Comparison of ENCODE assay signal across 8 cellular contexts in the genomic region with DNA sequence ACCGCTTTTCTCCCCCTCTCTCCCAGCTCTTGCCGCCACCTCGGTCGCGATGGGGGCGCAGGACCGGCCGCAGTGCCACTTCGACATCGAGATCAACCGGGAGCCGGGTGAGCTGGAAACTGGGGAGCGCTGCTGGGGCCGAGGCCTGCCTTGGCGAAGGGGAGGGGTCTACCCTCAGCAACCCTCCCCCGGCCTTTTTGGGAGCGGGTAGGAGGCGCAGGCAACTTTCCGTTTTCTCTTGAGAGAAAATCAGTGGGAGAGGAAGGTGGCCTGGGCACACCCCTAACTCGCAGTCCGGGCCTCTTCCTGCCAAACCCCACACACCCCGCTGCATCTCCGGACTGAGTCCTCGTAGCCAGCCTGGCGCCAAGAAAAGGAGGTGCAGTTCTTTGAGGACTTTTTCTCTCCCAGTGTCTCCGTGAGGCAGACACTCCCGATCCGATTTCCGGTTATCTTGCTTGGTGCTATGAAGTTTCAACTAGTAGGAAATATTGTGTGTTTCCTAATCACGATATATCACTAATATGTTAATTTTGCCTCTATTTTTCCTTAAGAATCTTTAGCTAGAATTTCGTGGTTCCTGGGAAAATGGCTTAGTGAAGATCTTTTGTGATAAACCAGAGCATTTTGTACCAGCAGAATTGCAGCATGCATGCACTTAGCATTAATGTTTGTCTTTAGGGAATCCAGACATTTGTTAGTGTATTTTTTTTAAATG. TPM values are rescaled to one million over a fixed set of nuclear protein-coding genes. Genes with fewer than 3 reads are reported as not detected.
A peak's percentile ranks its signal among the peaks of the same experiment; 100 is the strongest.
DNase-seq lines count a peak whose midpoint lies in the region; ATAC-seq, FAIRE-seq and TF ChIP-seq lines count a peak whose summit lies in the region.

No MANE protein-coding gene starts in this region.

- H2BK15ac ChIP-seq in H1 (ENCODE audit: low read length) (no peak overlapping the region), mesendoderm (replicated peaks; ENCODE audit: low read depth) (no peak overlapping the region)

- DNase-seq in NCI-H2196 (lab: John Stamatoyannopoulos, UW; ENCODE audit: unreplicated experiment) (peak; percentile 27), NCI-H2196 treated with DMSO at 0.1 percent for 48 hours (lab: John Stamatoyannopoulos, UW; ENCODE audit: unreplicated experiment) (no peak), H4 (ENCODE audit: low spot score) (peak; percentile 41), activated B cell treated with CpG ODN at 0.5 μM for 24 hours (no peak), H1 (ENCODE audit: low read depth in 1 of 2, low spot score in 2 of 2) (peak; percentile 39 to 83), mesendoderm (peak; percentile 86)
- DNase-seq in stimulated activated effector memory CD8-positive, alpha-beta T cell treated with anti-CD3 and anti-CD28 coated beads, Interleukin-12 subunit alpha, Interleukin-12 subunit beta, amount 100 ng/mL, for 72 hours (ENCODE audit: low spot score in 2 of 2): peak in 1 of 2 donors; percentile 86

- H3K23ac ChIP-seq in H1 (ENCODE audit: insufficient read length) (no peak overlapping the region), mesendoderm (ENCODE audit: low read length) (no peak overlapping the region)

- H4K8ac ChIP-seq in H1 (ENCODE audit: extremely low read depth, insufficient read depth, low read length) (peak overlapping the region; percentile 98), mesendoderm (ENCODE audit: low read depth, low read length) (no peak overlapping the region)

- POLR2A ChIA-PET in activated B cell treated with CpG ODN at 0.5 μM for 24 hours (lab: Charles Lee) (interaction anchor here (0.6 to 3.7 kb wide), 12 partner anchors 11 to 1402 kb away, joined by 3 to 85 read pairs (median 4); a partner anchor contains a TSS), H1 (lab: Charles Lee; ENCODE audit: partially characterized antibody) (interaction anchor here (0.6 to 7.1 kb wide), 12 partner anchors 10 to 128 kb away, joined by 3 to 73 read pairs (median 7); a partner anchor contains a TSS)

- H3K18ac ChIP-seq in H1 (ENCODE audit: extremely low read depth, low read length) (peak overlapping the region; percentile 44; the same call in 1 of the 2 replicates), mesendoderm (ENCODE audit: low read length) (peak overlapping the region; percentile 92)

- peaks cover 41% of the 10 kb centered on the region for H3K4me1 Mint-ChIP-seq in activated B cell treated with CpG ODN at 0.5 μM for 24 hours
- H3K4me1 Mint-ChIP-seq in stimulated activated effector memory CD8-positive, alpha-beta T cell treated with anti-CD3 and anti-CD28 coated beads, Interleukin-12 subunit alpha, Interleukin-12 subunit beta, amount 100 ng/mL, for 72 hours: peaks cover 39% of the 10 kb centered on the region

- H3K27me3 Mint-ChIP-seq in activated B cell treated with CpG ODN at 0.5 μM for 24 hours: no peaks in the 10 kb centered on the region

- ATAC-seq in activated B cell treated with CpG ODN at 0.5 μM for 24 hours (ENCODE audit: low read depth): peak; percentile 1
- peak; percentile 64 for ATAC-seq in stimulated activated effector memory CD8-positive, alpha-beta T cell treated with anti-CD3 and anti-CD28 coated beads, Interleukin-12 subunit alpha, Interleukin-12 subunit beta, amount 100 ng/mL, for 72 hours

- TF ChIP-seq EP300 in H1 (IDR thresholded peaks at IDR 0.05; ENCODE audit: borderline replicate concordance in 1 of 2, low read depth in 2 of 2, low read length in 2 of 2): no peak

- H2BK120ac ChIP-seq in H1 (replicated peaks; ENCODE audit: low read depth, low read length) (no peak overlapping the region), mesendoderm (ENCODE audit: low read depth, low read length) (no peak overlapping the region)

- H3K9me3 Mint-ChIP-seq in activated B cell treated with CpG ODN at 0.5 μM for 24 hours: no peaks in the 10 kb centered on the region
- H3K9me3 Mint-ChIP-seq in stimulated activated effector memory CD8-positive, alpha-beta T cell treated with anti-CD3 and anti-CD28 coated beads, Interleukin-12 subunit alpha, Interleukin-12 subunit beta, amount 100 ng/mL, for 72 hours: no peaks in the 10 kb centered on the region

- intact Hi-C loops in activated B cell treated with CpG ODN at 0.5 μM for 24 hours (cut with micrococcal nuclease): loop anchor here (1.0 to 10.0 kb wide), 9 partner anchors 8 to 1734 kb away; a partner anchor contains a TSS

- H3K4me3 ChIP-seq in Loucy (ENCODE audit: low read length, poor library complexity, severe bottlenecking) (peak overlapping the region; percentile 82), H1 (ENCODE audit: extremely low read depth in 1 of 4, insufficient read depth in 2 of 4, low read depth in 3 of 4, low read length in 4 of 4) (peak overlapping the region; percentile 77 to 91 (median 88)), mesendoderm (ENCODE audit: low read length) (peak overlapping the region; percentile 87)

- 2% methylated on average over 30 of the region's 31 CpGs; no CpG with 5 or more reads in 1 of the 2 experiments for WGBS in H1 (ENCODE audit: extremely low coverage in 1 of 2, insufficient coverage in 1 of 2, insufficient read length in 1 of 2, insufficient replicate concordance in 2 of 2, low coverage in 1 of 2, low lambda C conversion rate in 2 of 2, missing lambda C conversion rate in 1 of 2), 2 experiments
- WGBS in mesendoderm (ENCODE audit: extremely low coverage, insufficient coverage, low lambda C conversion rate): no CpG with 5 or more reads among the region's 31 CpGs

- H3K4me1 ChIP-seq in Loucy (ENCODE audit: insufficient read depth, low read length, poor library complexity, severe bottlenecking) (peaks cover 30% of the 10 kb centered on the region), H1 (replicated peaks in 1 of 4; ENCODE audit: control insufficient read depth in 3 of 4, insufficient read depth in 4 of 4, low read length in 3 of 4) (peaks cover 0 to 6% (median 3%) of the 10 kb centered on the region in 4 experiments; a peak in 5 of 7 replicates), mesendoderm (ENCODE audit: control insufficient read depth, low read depth, low read length) (peaks cover 3% of the 10 kb centered on the region)

- no peak overlapping the region for H3K4ac ChIP-seq in H1 (replicated peaks; ENCODE audit: insufficient read length, low read depth, low read length)
- peak overlapping the region; percentile 98 for H3K4ac ChIP-seq in mesendoderm (ENCODE audit: low read depth, low read length)

- H3K79me1 ChIP-seq in H1 (ENCODE audit: low read depth, low read length) (no peaks in the 10 kb centered on the region), mesendoderm (ENCODE audit: low read length) (peaks cover 2% of the 10 kb centered on the region)

- peak overlapping the region; percentile 92 for H2BK5ac ChIP-seq in H1 (ENCODE audit: low read depth, low read length)
- peak overlapping the region; percentile 43 for H2BK5ac ChIP-seq in mesendoderm (ENCODE audit: low read length)

- H3K9ac ChIP-seq in Loucy (ENCODE audit: low read depth, low read length, poor library complexity, severe bottlenecking) (peak overlapping the region; percentile 85), H1 (replicated peaks in 1 of 4; ENCODE audit: extremely low read depth in 1 of 4, low read depth in 3 of 4, low read length in 3 of 4) (peak overlapping the region; percentile 90 to 95 (median 92)), mesendoderm (ENCODE audit: low read length) (peak overlapping the region; percentile 96)

- TF ChIP-seq CTCF in Loucy (conservative IDR thresholded peaks at IDR 0.05; ENCODE audit: low read length) (no peak), activated B cell treated with CpG ODN at 0.5 μM for 24 hours (IDR thresholded peaks at IDR 0.05) (no peak), H1 (IDR thresholded peaks at IDR 0.05; ENCODE audit: control extremely low read depth in 1 of 3, insufficient read depth in 1 of 3, low read depth in 1 of 3, low read length in 3 of 3) (peak in 1 of 3 experiments; percentile 7; a peak in 1 of 4 replicates)

- peak overlapping the region; percentile 79 for H3K56ac ChIP-seq in H1 (replicated peaks; ENCODE audit: insufficient read length, low read depth, low read length)
- H3K56ac ChIP-seq in mesendoderm (ENCODE audit: low read length): peak overlapping the region; percentile 99

- H3K23me2 ChIP-seq in H1 (ENCODE audit: low read depth, low read length): peaks cover 5% of the 10 kb centered on the region

- H3K9me3 ChIP-seq in Loucy (ENCODE audit: insufficient read depth, low read depth, low read length): no peaks in the 10 kb centered on the region
- no peaks in the 10 kb centered on the region for H3K9me3 ChIP-seq in H1 (ENCODE audit: insufficient read depth in 2 of 2, low read depth in 1 of 2, low read length in 1 of 2)

- no peak overlapping the region for H2BK20ac ChIP-seq in H1 (ENCODE audit: low read length)

- H2AFZ ChIP-seq in Loucy (ENCODE audit: low read length) (peak overlapping the region; percentile 86), H1 (ENCODE audit: low read length) (no peak overlapping the region)

- H3K36me3 Mint-ChIP-seq in activated B cell treated with CpG ODN at 0.5 μM for 24 hours (ENCODE audit: low read depth): peaks cover 36% of the 10 kb centered on the region
- peaks cover 81% of the 10 kb centered on the region for H3K36me3 Mint-ChIP-seq in stimulated activated effector memory CD8-positive, alpha-beta T cell treated with anti-CD3 and anti-CD28 coated beads, Interleukin-12 subunit alpha, Interleukin-12 subunit beta, amount 100 ng/mL, for 72 hours

- no peak overlapping the region for H3K14ac ChIP-seq in H1 (ENCODE audit: insufficient read length)

- H3K27ac Mint-ChIP-seq in activated B cell treated with CpG ODN at 0.5 μM for 24 hours: peak overlapping the region; percentile 84
- H3K27ac Mint-ChIP-seq in stimulated activated effector memory CD8-positive, alpha-beta T cell treated with anti-CD3 and anti-CD28 coated beads, Interleukin-12 subunit alpha, Interleukin-12 subunit beta, amount 100 ng/mL, for 72 hours: peak overlapping the region; percentile 95

- H4K20me1 ChIP-seq in Loucy (ENCODE audit: insufficient read depth, low read length, poor library complexity, severe bottlenecking) (peaks cover 44% of the 10 kb centered on the region), H1 (replicated peaks in 1 of 2; ENCODE audit: control insufficient read depth in 1 of 2, insufficient read depth in 2 of 2, low read length in 2 of 2) (peaks cover 5 to 10% of the 10 kb centered on the region in 2 experiments)

- H4K5ac ChIP-seq in H1 (ENCODE audit: insufficient read length, low read depth, low read length) (peak overlapping the region; percentile 82), mesendoderm (ENCODE audit: low read length) (no peak overlapping the region)

- CTCF ChIA-PET in activated B cell treated with CpG ODN at 0.5 μM for 24 hours (lab: Charles Lee): interaction anchor here (1.1 to 2.1 kb wide), 3 partner anchors 12 to 35 kb away, joined by 3 to 10 read pairs (median 4); no protein-coding TSS in a partner anchor
- CTCF ChIA-PET in H1 (lab: Charles Lee; ENCODE audit: partially characterized antibody): interaction anchor here (0.6 to 3.6 kb wide), 15 partner anchors 10 to 157 kb away, joined by 3 to 26 read pairs (median 3); a partner anchor contains a TSS

- FAIRE-seq in H1 (lab: Jason Lieb, UNC): no peak

- TF ChIP-seq POLR2A in H1 (IDR thresholded peaks at IDR 0.05; ENCODE audit: control extremely low read depth in 1 of 2, low read depth in 2 of 2, low read length in 2 of 2): peak in 1 of 2 experiments; percentile 57; a peak in 1 of 3 replicates

- H3K36me3 ChIP-seq in Loucy (ENCODE audit: insufficient read depth, low read length) (no peaks in the 10 kb centered on the region), H1 (ENCODE audit: control insufficient read depth in 2 of 4, insufficient read depth in 4 of 4, low read length in 3 of 4) (peaks cover 0 to 17% (median 2%) of the 10 kb centered on the region in 4 experiments; a peak in 3 of 8 replicates), mesendoderm (ENCODE audit: control insufficient read depth, insufficient read depth, low read length) (no peaks in the 10 kb centered on the region)

- peak overlapping the region; percentile 91 for H3K4me3 Mint-ChIP-seq in activated B cell treated with CpG ODN at 0.5 μM for 24 hours
- peak overlapping the region; percentile 88 for H3K4me3 Mint-ChIP-seq in stimulated activated effector memory CD8-positive, alpha-beta T cell treated with anti-CD3 and anti-CD28 coated beads, Interleukin-12 subunit alpha, Interleukin-12 subunit beta, amount 100 ng/mL, for 72 hours

- H3K4me2 ChIP-seq in Loucy (ENCODE audit: low read depth, low read length, poor library complexity, severe bottlenecking) (peak overlapping the region; percentile 97), H1 (ENCODE audit: insufficient read depth in 1 of 2, low read depth in 2 of 2, low read length in 2 of 2) (peak overlapping the region; percentile 71 to 77), mesendoderm (ENCODE audit: low read length) (peak overlapping the region; percentile 53)

- H4K91ac ChIP-seq in H1 (replicated peaks; ENCODE audit: insufficient read length, low read length): no peak overlapping the region

- H2BK12ac ChIP-seq in H1 (ENCODE audit: low read depth, low read length): no peak overlapping the region; the same call in 1 of the 2 replicates

- TF ChIP-seq RAD21 in H1 (IDR thresholded peaks at IDR 0.05 in 1 of 2, conservative IDR thresholded peaks at IDR 0.05 in 1 of 2; ENCODE audit: low read depth in 2 of 2, low read length in 2 of 2): no peak

- peaks cover 4% of the 10 kb centered on the region; the same call in 1 of the 2 replicates for H3F3A ChIP-seq in Loucy (ENCODE audit: low read depth)

- H2AK5ac ChIP-seq in H1 (ENCODE audit: low read depth, low read length) (no peak overlapping the region), mesendoderm (ENCODE audit: low read length) (no peak overlapping the region)

- no peaks in the 10 kb centered on the region for H3K9me2 ChIP-seq in Loucy (replicated peaks; ENCODE audit: low read depth, low read length)

- H3K79me2 ChIP-seq in Loucy (ENCODE audit: insufficient read depth, low read length) (peaks cover 53% of the 10 kb centered on the region), H1 (ENCODE audit: control insufficient read depth in 1 of 2, insufficient read depth in 2 of 2, low read length in 2 of 2) (peaks cover 19 to 50% of the 10 kb centered on the region in 2 experiments), mesendoderm (ENCODE audit: control insufficient read depth, insufficient read depth, low read length) (peaks cover 41% of the 10 kb centered on the region)

- H3K27me3 ChIP-seq in Loucy (ENCODE audit: insufficient read depth, low read length, poor library complexity, severe bottlenecking) (no peaks in the 10 kb centered on the region), H1 (replicated peaks in 1 of 4; ENCODE audit: control insufficient read depth in 3 of 4, extremely low read depth in 1 of 4, insufficient read depth in 3 of 4, low read length in 3 of 4) (no peaks in the 10 kb centered on the region), mesendoderm (ENCODE audit: insufficient read depth, low read length, poor library complexity) (no peaks in the 10 kb centered on the region)

- H3K27ac ChIP-seq in H1 (ENCODE audit: low read depth, low read length) (peak overlapping the region; percentile 91; the same call in 1 of the 2 replicates), mesendoderm (ENCODE audit: low read depth, low read length) (peak overlapping the region; percentile 98)

RNA-seq across cellular contexts. Expression of a gene that starts 0.6 kb away (rescaled TPM):
- total RNA-seq in H4 (2014; rRNA removed; shearing (Covaris generic)): 3.8 and 6.2 TPM in 2 replicates
- total RNA-seq in activated B cell treated with CpG ODN at 0.5 μM for 24 hours: 107 and 126 TPM in 2 replicates
- total RNA-seq in H1 (2021; fragmentation: NEBNext Ultra II Directional; extraction: Animal tissue kit (Norgen Biotek cat#: 25700)): 56.6 and 62.2 TPM in 2 replicates
- polyA plus RNA-seq in H1 (2011; rRNA removed): 17.9 and 24.1 TPM in 2 replicates
- 45.9 TPM for polyA plus RNA-seq in H1 (2011; cell fraction: cytosol; rRNA removed)
- 47.4 TPM for polyA plus RNA-seq in H1 (2011; cell fraction: nucleus; rRNA removed)
- polyA plus RNA-seq in H1 (2012, experiment 1 of 2): 29.7 to 59.2 TPM (median 39.3 TPM) in 4 replicates
- polyA plus RNA-seq in H1 (2012, experiment 2 of 2): 2.2 TPM
- 63.1 TPM for polyA plus RNA-seq in H1 (2013, experiment 1 of 2)
- polyA plus RNA-seq in H1 (2013, experiment 2 of 2): 51.1 TPM
- 36.1 and 45.4 TPM in 2 replicates for polyA minus RNA-seq in H1 (2011; rRNA and poly(A)+ RNA removed)
- 40.8 TPM for polyA minus RNA-seq in H1 (2011; cell fraction: cytosol; rRNA and poly(A)+ RNA removed)
- polyA minus RNA-seq in H1 (2011; cell fraction: nucleus; rRNA and poly(A)+ RNA removed): 130 TPM
- 30.9 TPM for polyA plus RNA-seq in mesendoderm (2013, experiment 1 of 2)
- 31.8 TPM for polyA plus RNA-seq in mesendoderm (2013, experiment 2 of 2)

RNA-seq across cellular contexts. Expression of a gene that starts 10.5 kb away (rescaled TPM):
- 32.2 and 41.9 TPM in 2 replicates for total RNA-seq in H4 (2014; rRNA removed; shearing (Covaris generic))
- 57.0 and 61.3 TPM in 2 replicates for total RNA-seq in activated B cell treated with CpG ODN at 0.5 μM for 24 hours
- 80.7 and 82.7 TPM in 2 replicates for total RNA-seq in H1 (2021; fragmentation: NEBNext Ultra II Directional; extraction: Animal tissue kit (Norgen Biotek cat#: 25700))
- polyA plus RNA-seq in H1 (2011; rRNA removed): 32.1 and 61.2 TPM in 2 replicates
- 73.3 TPM for polyA plus RNA-seq in H1 (2011; cell fraction: cytosol; rRNA removed)
- polyA plus RNA-seq in H1 (2011; cell fraction: nucleus; rRNA removed): 21.5 TPM
- polyA plus RNA-seq in H1 (2012, experiment 1 of 2): 82.1 to 130 TPM (median 92.2 TPM) in 4 replicates
- 61.5 TPM for polyA plus RNA-seq in H1 (2012, experiment 2 of 2)
- polyA plus RNA-seq in H1 (2013, experiment 1 of 2): 91.7 TPM
- polyA plus RNA-seq in H1 (2013, experiment 2 of 2): 91.6 TPM
- polyA minus RNA-seq in H1 (2011; rRNA and poly(A)+ RNA removed): 24.6 and 29.3 TPM in 2 replicates
- 19.2 TPM for polyA minus RNA-seq in H1 (2011; cell fraction: cytosol; rRNA and poly(A)+ RNA removed)
- 24.3 TPM for polyA minus RNA-seq in H1 (2011; cell fraction: nucleus; rRNA and poly(A)+ RNA removed)
- polyA plus RNA-seq in mesendoderm (2013, experiment 1 of 2): 98.5 TPM
- 94.4 TPM for polyA plus RNA-seq in mesendoderm (2013, experiment 2 of 2)

RNA-seq across cellular contexts. Expression of a gene that starts 19.4 kb away (rescaled TPM):
- total RNA-seq in H4 (2014; rRNA removed; shearing (Covaris generic)): 42.4 and 48.1 TPM in 2 replicates
- total RNA-seq in activated B cell treated with CpG ODN at 0.5 μM for 24 hours: 36.4 and 38.3 TPM in 2 replicates
- total RNA-seq in H1 (2021; fragmentation: NEBNext Ultra II Directional; extraction: Animal tissue kit (Norgen Biotek cat#: 25700)): 38.3 and 38.5 TPM in 2 replicates
- polyA plus RNA-seq in H1 (2011; rRNA removed): 19.8 and 23.4 TPM in 2 replicates
- 25.6 TPM for polyA plus RNA-seq in H1 (2011; cell fraction: cytosol; rRNA removed)
- polyA plus RNA-seq in H1 (2011; cell fraction: nucleus; rRNA removed): 22.7 TPM
- 25.4 to 32.0 TPM (median 31.8 TPM) in 4 replicates for polyA plus RNA-seq in H1 (2012, experiment 1 of 2)
- polyA plus RNA-seq in H1 (2012, experiment 2 of 2): 19.9 TPM
- 30.9 TPM for polyA plus RNA-seq in H1 (2013, experiment 1 of 2)
- 32.7 TPM for polyA plus RNA-seq in H1 (2013, experiment 2 of 2)
- 20.6 and 29.3 TPM in 2 replicates for polyA minus RNA-seq in H1 (2011; rRNA and poly(A)+ RNA removed)
- 18.1 TPM for polyA minus RNA-seq in H1 (2011; cell fraction: cytosol; rRNA and poly(A)+ RNA removed)
- 19.2 TPM for polyA minus RNA-seq in H1 (2011; cell fraction: nucleus; rRNA and poly(A)+ RNA removed)
- 23.5 TPM for polyA plus RNA-seq in mesendoderm (2013, experiment 1 of 2)
- polyA plus RNA-seq in mesendoderm (2013, experiment 2 of 2): 24.1 TPM

RNA-seq across cellular contexts. Expression of a gene that starts 52.4 kb away (rescaled TPM):
- 1.9 and 3.8 TPM in 2 replicates for total RNA-seq in H4 (2014; rRNA removed; shearing (Covaris generic))
- 0.88 and 1.1 TPM in 2 replicates for total RNA-seq in activated B cell treated with CpG ODN at 0.5 μM for 24 hours
- total RNA-seq in H1 (2021; fragmentation: NEBNext Ultra II Directional; extraction: Animal tissue kit (Norgen Biotek cat#: 25700)): 4.0 and 4.1 TPM in 2 replicates
- polyA plus RNA-seq in H1 (2011; rRNA removed): 2.8 and 3.7 TPM in 2 replicates
- polyA plus RNA-seq in H1 (2011; cell fraction: cytosol; rRNA removed): 3.4 TPM
- polyA plus RNA-seq in H1 (2011; cell fraction: nucleus; rRNA removed): 6.1 TPM
- 1.8 to 3.5 TPM (median 2.6 TPM) in 4 replicates for polyA plus RNA-seq in H1 (2012, experiment 1 of 2)
- 1.3 TPM for polyA plus RNA-seq in H1 (2012, experiment 2 of 2)
- polyA plus RNA-seq in H1 (2013, experiment 1 of 2): 1.3 TPM
- 1.3 TPM for polyA plus RNA-seq in H1 (2013, experiment 2 of 2)
- 3.6 and 5.6 TPM in 2 replicates for polyA minus RNA-seq in H1 (2011; rRNA and poly(A)+ RNA removed)
- 2.4 TPM for polyA minus RNA-seq in H1 (2011; cell fraction: cytosol; rRNA and poly(A)+ RNA removed)
- polyA minus RNA-seq in H1 (2011; cell fraction: nucleus; rRNA and poly(A)+ RNA removed): 6.8 TPM
- 1.2 TPM for polyA plus RNA-seq in mesendoderm (2013, experiment 1 of 2)
- polyA plus RNA-seq in mesendoderm (2013, experiment 2 of 2): 1.2 TPM

Comparison
In these comparisons a context has a peak if more than half of its experiments do, and no peak if none do; other contexts are left out.
1. DNase-seq: peak in NCI-H2196 (single experiment), H4 (single experiment), H1 (2 of 2) and mesendoderm (single experiment); none in NCI-H2196 treated with DMSO at 0.1 percent for 48 hours (single experiment) and activated B cell treated with CpG ODN at 0.5 μM for 24 hours (single experiment).
2. Peak in every context shown above with its lines, with median percentiles within 50 percentile points of each other: H3K4me2 ChIP-seq, H3K4me3 ChIP-seq and H3K9ac ChIP-seq.